Comparison of ENCODE assay signal across 9 cellular contexts in the genomic region with DNA sequence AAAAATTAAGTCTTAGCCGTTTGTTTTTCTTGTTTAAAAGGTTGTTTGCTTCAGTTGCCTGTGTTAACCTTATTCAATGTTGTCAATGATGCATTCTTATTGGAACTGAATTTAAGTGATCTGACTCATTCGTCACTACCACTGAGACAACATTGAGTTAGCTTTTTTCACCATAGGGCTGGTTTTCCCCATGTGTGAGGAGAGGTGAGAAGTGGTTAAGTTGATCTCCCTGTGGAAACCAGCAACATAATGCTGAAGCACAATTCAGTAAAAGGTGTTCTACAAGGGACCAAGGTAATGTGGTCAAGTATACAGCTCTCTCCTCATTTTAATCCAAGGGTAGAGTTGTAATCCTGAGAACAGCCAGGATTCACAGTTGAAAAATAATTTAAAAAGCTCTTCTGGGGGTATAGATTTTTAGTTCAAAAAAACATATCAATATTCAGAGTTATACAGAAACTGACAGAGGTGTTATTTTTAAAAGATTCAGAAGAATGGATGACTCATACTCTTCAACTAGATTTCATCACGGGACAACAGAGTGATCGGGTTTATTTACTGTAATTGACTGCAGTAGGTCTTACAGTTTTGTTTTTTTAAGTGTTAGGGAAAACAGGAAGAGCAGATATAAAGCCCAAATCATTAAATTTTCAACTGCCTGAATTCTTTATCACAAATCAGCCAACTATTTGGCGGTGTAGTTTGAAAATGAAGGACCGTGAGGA. TPM values are rescaled to one million over a fixed set of nuclear protein-coding genes. Genes with fewer than 3 reads are reported as not detected.
DNase-seq lines count a peak whose midpoint lies in the region; ATAC-seq and TF ChIP-seq lines count a peak whose summit lies in the region.
"Had no signal": no experiment of that assay in that cellular context is flagged by ENCODE, and none has a peak within 500 bp of the region (broad histone marks: within the 10 kb centered on the region; RNA-seq: fewer than 3 reads in every experiment).

No MANE protein-coding gene starts in this region.

- ATAC-seq in PC-3, result peak; percentile 51
- peak; percentile 95 for ATAC-seq in stimulated activated effector memory CD8-positive, alpha-beta T cell treated with anti-CD3 and anti-CD28 coated beads, Interleukin-12 subunit alpha, Interleukin-12 subunit beta, amount 100 ng/mL, for 72 hours
- no peak for ATAC-seq in HG03521 (IDR thresholded peaks at IDR 0.05; ENCODE audit: unreplicated experiment)
- no peak for ATAC-seq in HG02840 (IDR thresholded peaks at IDR 0.05; ENCODE audit: low FRiP score, unreplicated experiment)
- ATAC-seq in GM21447 (IDR thresholded peaks at IDR 0.05; ENCODE audit: unreplicated experiment), result no peak

- peaks cover 93% of the 10 kb centered on the region for H3K79me2 ChIP-seq in PC-3 (ENCODE audit: low read length)

- CTCF ChIA-PET in PC-3 (lab: Charles Lee), result interaction anchor here (0.7 kb wide), 1 partner anchor 42 kb away, joined by 3 read pairs; no protein-coding TSS in a partner anchor

- H3K27me3 ChIP-seq in PC-3 (ENCODE audit: low read length), result no peaks in the 10 kb centered on the region

- no peaks in the 10 kb centered on the region for H3K9me2 ChIP-seq in PC-3 (replicated peaks; ENCODE audit: low read length)

- H3K4me3 Mint-ChIP-seq in stimulated activated effector memory CD8-positive, alpha-beta T cell treated with anti-CD3 and anti-CD28 coated beads, Interleukin-12 subunit alpha, Interleukin-12 subunit beta, amount 100 ng/mL, for 72 hours, result peak overlapping the region; percentile 49

- peaks cover 72% of the 10 kb centered on the region for H3K36me3 ChIP-seq in PC-3 (ENCODE audit: low read depth, low read length)

- no peaks in the 10 kb centered on the region for H3K36me3 Mint-ChIP-seq in stimulated activated effector memory CD8-positive, alpha-beta T cell treated with anti-CD3 and anti-CD28 coated beads, Interleukin-12 subunit alpha, Interleukin-12 subunit beta, amount 100 ng/mL, for 72 hours

- peak overlapping the region; percentile 13; the same call in 1 of the 2 replicates for H3K9ac ChIP-seq in PC-3 (ENCODE audit: low read length)

- peaks cover 13% of the 10 kb centered on the region for H3F3A ChIP-seq in PC-3 (ENCODE audit: low read length, unreplicated experiment)

- peaks cover 35% of the 10 kb centered on the region for H3K4me1 Mint-ChIP-seq in stimulated activated effector memory CD8-positive, alpha-beta T cell treated with anti-CD3 and anti-CD28 coated beads, Interleukin-12 subunit alpha, Interleukin-12 subunit beta, amount 100 ng/mL, for 72 hours

- intact Hi-C loops in PC-3 (cut with micrococcal nuclease), result no loop called here

- DNase-seq in SIG-M5 treated with dmso at 0.1 percent for 504 hours (lab: John Stamatoyannopoulos, UW; ENCODE audit: unreplicated experiment), result peak; percentile 72
- DNase-seq in SIG-M5 (lab: John Stamatoyannopoulos, UW), result no peak
- peak; percentile 58 for DNase-seq in PC-3
- DNase-seq in epithelial cell of prostate (ENCODE audit: low read depth, low spot score), result peak; percentile 48
- peak in 1 of 2 donors; percentile 67 for DNase-seq in stimulated activated effector memory CD8-positive, alpha-beta T cell treated with anti-CD3 and anti-CD28 coated beads, Interleukin-12 subunit alpha, Interleukin-12 subunit beta, amount 100 ng/mL, for 72 hours (ENCODE audit: low spot score in 2 of 2)

- TSS peak; percentile 16 for BruUV-seq in PC-3 (replicated peaks; lab: Mats Ljungman, UMichigan)

- TF ChIP-seq CTCF in PC-3 (conservative IDR thresholded peaks at IDR 0.05; ENCODE audit: low read depth, low read length), result no peak

- no peaks in the 10 kb centered on the region for H3K9me3 ChIP-seq in PC-3 (ENCODE audit: low read length)

- POLR2A ChIA-PET in PC-3 (lab: Charles Lee; ENCODE audit: unreplicated experiment), result interaction anchor here (0.5 kb wide), 1 partner anchor 932 kb away, joined by 4 read pairs; no protein-coding TSS in a partner anchor

- peak overlapping the region; percentile 64 for H3K27ac ChIP-seq in PC-3 (ENCODE audit: low read length)
- H3K27ac ChIP-seq in epithelial cell of prostate, result peak overlapping the region; percentile 84
- H3K27ac ChIP-seq: HL-60 had no signal

- H3K27ac Mint-ChIP-seq in stimulated activated effector memory CD8-positive, alpha-beta T cell treated with anti-CD3 and anti-CD28 coated beads, Interleukin-12 subunit alpha, Interleukin-12 subunit beta, amount 100 ng/mL, for 72 hours, result peak overlapping the region; percentile 95

- H2AFZ ChIP-seq in PC-3 (ENCODE audit: low read length), result no peak overlapping the region

- H3K4me2 ChIP-seq in PC-3 (ENCODE audit: low read length), result peak overlapping the region; percentile 23; the same call in 1 of the 2 replicates

- H4K20me1 ChIP-seq in PC-3 (ENCODE audit: low read length), result peaks cover 80% of the 10 kb centered on the region

- peaks cover 38% of the 10 kb centered on the region for H3K4me1 ChIP-seq in PC-3 (ENCODE audit: insufficient read depth, low read length)

- no peaks in the 10 kb centered on the region for H3K9me3 Mint-ChIP-seq in stimulated activated effector memory CD8-positive, alpha-beta T cell treated with anti-CD3 and anti-CD28 coated beads, Interleukin-12 subunit alpha, Interleukin-12 subunit beta, amount 100 ng/mL, for 72 hours

- H3K4me3 ChIP-seq in PC-3 (ENCODE audit: low read length), result no peak overlapping the region

RNA-seq across cellular contexts. Expression of gene NOP58, which starts 12.6 kb away (rescaled TPM):
- 90.0 and 112 TPM in 2 replicates for total RNA-seq in PC-3 (2014; rRNA removed)

RNA-seq across cellular contexts. Expression of gene SUMO1, which starts 39.8 kb away (rescaled TPM):
- 98.4 and 115 TPM in 2 replicates for total RNA-seq in PC-3 (2014; rRNA removed)

Comparison
In these comparisons a context has a peak if more than half of its experiments do, and no peak if none do; other contexts are left out.
1. ATAC-seq: peak in PC-3 (single experiment) and stimulated activated effector memory CD8-positive, alpha-beta T cell treated with anti-CD3 and anti-CD28 coated beads, Interleukin-12 subunit alpha, Interleukin-12 subunit beta, amount 100 ng/mL, for 72 hours (single experiment); none in HG03521 (single experiment), HG02840 (single experiment) and GM21447 (single experiment).